ENCODE assay signal across 8 cellular contexts in genomic region chr6:10692965-10693538, GRCh38. TPM values are rescaled to one million over a fixed set of nuclear protein-coding genes. Genes with fewer than 3 reads are reported as not detected.
DNase-seq lines count a peak whose midpoint lies in the region; ATAC-seq and TF ChIP-seq lines count a peak whose summit lies in the region.

No MANE protein-coding gene starts in this region.

- 91% methylated on average over 8 of the region's 8 CpGs for WGBS in right cardiac atrium
- WGBS in right lobe of liver (ENCODE audit: insufficient coverage, low coverage, low lambda C conversion rate, missing lambda C conversion rate), result 97% methylated on average over 5 of the region's 8 CpGs

- H3K4me1 ChIP-seq in right cardiac atrium (ENCODE audit: control insufficient read depth, insufficient read depth, low read length), result no peaks in the 10 kb centered on the region
- H3K4me1 ChIP-seq in right atrium auricular region, result peaks cover 0 to 23% of the 10 kb centered on the region in 2 donors
- H3K4me1 ChIP-seq in right lobe of liver, result peaks cover 0 to 19% (median 9%) of the 10 kb centered on the region in 4 donors

- in situ Hi-C loops in astrocyte of the spinal cord (cut with HindIII; ENCODE audit: low sequenced_read_pairs), result no loop called here

- H3K36me3 ChIP-seq in right atrium auricular region, result peaks cover 6% of the 10 kb centered on the region
- H3K36me3 ChIP-seq in right lobe of liver, result no peaks in the 10 kb centered on the region

- H3K4me3 ChIP-seq in right cardiac atrium (ENCODE audit: low read length) (peak overlapping the region; percentile 80), right atrium auricular region (no peak overlapping the region), astrocyte of the spinal cord (ENCODE audit: low read depth, low read length) (peak overlapping the region; percentile 95), right lobe of liver (peak overlapping the region in 2 of 3 donors; percentile 77 to 89)

- H3K27me3 ChIP-seq in right cardiac atrium (ENCODE audit: control insufficient read depth, insufficient read depth) (no peaks in the 10 kb centered on the region), right atrium auricular region (no peaks in the 10 kb centered on the region), right lobe of liver (no peaks in the 10 kb centered on the region)

- H3K9me3 ChIP-seq in right cardiac atrium (ENCODE audit: control insufficient read depth, low read length) (no peaks in the 10 kb centered on the region), right atrium auricular region (no peaks in the 10 kb centered on the region), right lobe of liver (no peaks in the 10 kb centered on the region)

- TF ChIP-seq CTCF in right atrium auricular region (IDR thresholded peaks at IDR 0.05), result no peak
- no peak for TF ChIP-seq CTCF in astrocyte of the spinal cord (IDR thresholded peaks at IDR 0.05; ENCODE audit: low read depth, low read length)
- no peak for TF ChIP-seq CTCF in right lobe of liver (IDR thresholded peaks at IDR 0.05)

- ATAC-seq in right cardiac atrium, result no peak
- no peak for ATAC-seq in right lobe of liver
- ATAC-seq in GM18873 (IDR thresholded peaks at IDR 0.05; ENCODE audit: low FRiP score, unreplicated experiment), result no peak

- intact Hi-C loops in right cardiac atrium (cut with DNase I) (loop anchor here (5.0 to 10.0 kb wide), 4 partner anchors 52 to 181 kb away; partner anchors contain the start of genes GCNT2 (in 1 of the 4) and TMEM14B (in 1 of the 4)), right lobe of liver (cut with DNase I) (no loop called here)

- DNase-seq in right cardiac atrium (no peak), right atrium auricular region (ENCODE audit: low spot score) (no peak), astrocyte of the spinal cord (ENCODE audit: low read depth, low spot score) (no peak), right lobe of liver (no peak), hippocampal formation (lab: John Stamatoyannopoulos, UW) (no peak), activated gamma-delta T cell treated with Interleukin-2 at 50 U/mL for 16 hours (no peak), ureter (ENCODE audit: low spot score) (no peak)

- no peak for TF ChIP-seq POLR2A in right lobe of liver (IDR thresholded peaks at IDR 0.05)

- H3K27ac ChIP-seq in right cardiac atrium (ENCODE audit: low read length) (no peak overlapping the region), right atrium auricular region (no peak overlapping the region), right lobe of liver (no peak overlapping the region)

RNA-seq across cellular contexts. Expression of gene C6orf52, which starts 1.4 kb away (rescaled TPM):
- total RNA-seq in right cardiac atrium (under 1 TPM in 2 of 4 donors, not detected in 2; 0.63 to 0.71 TPM), right atrium auricular region (not detected), right lobe of liver (1 to 10 TPM in 1 of 6 experiments, under 1 TPM in 1, not detected in 4; 0.75 to 1.2 TPM), ureter (1.8 TPM)
- 0.29 TPM for polyA plus RNA-seq in right cardiac atrium

RNA-seq across cellular contexts. Expression of gene PAK1IP1, which starts 1.7 kb away (rescaled TPM):
- total RNA-seq in right cardiac atrium, result 10 to 100 TPM in 2 of 4 donors, 1 to 10 TPM in 2; 7.7 to 12.1 (median 10.0) TPM
- polyA plus RNA-seq in right cardiac atrium, result 9.2 TPM
- total RNA-seq in right atrium auricular region, result 10 to 100 TPM in 1 of 2 donors, 1 to 10 TPM in 1; 9.0 to 10.4 TPM
- total RNA-seq in right lobe of liver, result 1 to 10 TPM; 3.4 to 9.1 (median 6.5) TPM
- total RNA-seq in ureter, result 14.5 TPM

RNA-seq across cellular contexts. Expression of gene TMEM14C, which starts 29.8 kb away (rescaled TPM):
- total RNA-seq in right cardiac atrium (100 to 1,000 TPM; 102 to 119 (median 109) TPM), right atrium auricular region (100 to 1,000 TPM; 123 to 133 TPM), right lobe of liver (10 to 100 TPM; 45.6 to 72.1 (median 54.0) TPM), ureter (85.5 TPM)
- polyA plus RNA-seq in right cardiac atrium, result 174 TPM

RNA-seq across cellular contexts. Expression of gene TMEM14B, which starts 54.6 kb away (rescaled TPM):
- total RNA-seq in right cardiac atrium (100 to 1,000 TPM in 2 of 4 donors, 10 to 100 TPM in 2; 92.6 to 113 (median 105) TPM), right atrium auricular region (100 to 1,000 TPM in 1 of 2 donors, 10 to 100 TPM in 1; 93.5 to 100 TPM), right lobe of liver (10 to 100 TPM; 32.6 to 49.8 (median 43.5) TPM), ureter (83.3 TPM)
- polyA plus RNA-seq in right cardiac atrium, result 141 TPM

Comparison
In these comparisons a context has a peak if more than half of its experiments do, and no peak if none do; other contexts are left out.
1. H3K4me3 ChIP-seq: peak in right cardiac atrium (single experiment), astrocyte of the spinal cord (single experiment) and right lobe of liver (2 of 3); none in right atrium auricular region (0 of 2).
2. intact Hi-C loops: an anchor here in right cardiac atrium (5.0 to 10.0 kb wide); none called in right lobe of liver.